8 cellular contexts compared by ENCODE assay signal in the genomic region with DNA sequence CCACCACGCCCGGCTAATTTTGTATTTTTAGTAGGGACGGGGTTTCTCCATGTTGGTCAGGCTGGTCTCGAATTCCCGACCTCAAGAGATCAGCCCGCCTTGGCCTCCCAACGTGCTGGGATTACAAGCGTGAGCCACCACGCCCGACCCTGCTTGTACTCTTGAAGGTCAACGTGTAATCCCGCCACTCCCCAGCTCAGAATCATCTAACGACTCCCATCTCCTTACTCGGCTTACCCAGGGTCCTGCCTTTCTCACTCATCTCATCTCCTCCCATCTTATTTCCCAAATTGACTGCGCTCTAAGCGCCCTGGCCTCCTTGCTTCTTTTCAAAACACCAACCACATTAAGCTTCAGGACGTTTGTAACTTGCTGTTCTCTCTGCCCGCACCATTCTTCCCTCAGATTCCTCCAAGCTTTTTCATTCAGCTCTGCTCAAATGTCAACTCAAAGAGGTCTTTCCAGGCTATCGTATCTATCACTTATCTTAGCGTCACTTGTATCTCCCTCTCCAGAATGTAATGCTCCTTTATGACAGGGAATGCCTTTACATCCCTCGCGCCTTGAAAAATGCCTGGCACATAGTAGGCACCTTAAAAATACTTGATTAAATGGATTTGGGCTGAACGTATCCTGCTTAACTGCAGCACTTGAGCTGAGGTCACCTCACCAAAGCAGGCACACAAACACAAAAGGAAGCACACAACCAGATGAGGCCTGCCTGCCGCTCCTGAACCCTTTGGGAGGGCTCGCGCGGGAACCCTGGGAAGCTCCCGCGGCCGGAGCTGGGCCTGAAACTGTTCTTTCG. TPM values are rescaled to one million over a fixed set of nuclear protein-coding genes. Genes with fewer than 3 reads are reported as not detected.
A peak's percentile ranks its signal among the peaks of the same experiment; 100 is the strongest.
DNase-seq lines count a peak whose midpoint lies in the region; ATAC-seq and TF ChIP-seq lines count a peak whose summit lies in the region.

No MANE protein-coding gene starts in this region.

- peaks cover 2% of the 10 kb centered on the region for H3K9me3 Mint-ChIP-seq in activated CD4-positive, alpha-beta T cell treated with anti-CD3 and anti-CD28 coated beads, Interleukin-2, amount 10 ng/mL, durations not matched to agents 7 days and 5 days

- peaks cover 5% of the 10 kb centered on the region for H3K27me3 Mint-ChIP-seq in activated CD4-positive, alpha-beta T cell treated with anti-CD3 and anti-CD28 coated beads, Interleukin-2, amount 10 ng/mL, durations not matched to agents 7 days and 5 days

- H3K4me3 Mint-ChIP-seq in activated CD4-positive, alpha-beta T cell treated with anti-CD3 and anti-CD28 coated beads, Interleukin-2, amount 10 ng/mL, durations not matched to agents 7 days and 5 days, result peak overlapping the region; percentile 91

- peak overlapping the region; percentile 17 for H2AFZ ChIP-seq in neuron (ENCODE audit: low read depth, low read length)

- no peak for TF ChIP-seq CTCF in epithelial cell of proximal tubule (conservative IDR thresholded peaks at IDR 0.05; ENCODE audit: low read depth, low read length)

- in situ Hi-C loops in ACHN (cut with HindIII; ENCODE audit: low pct_ligation_motif_present, low pct_unique_long_range_greater_than_20kb, low sequenced_read_pairs), result no loop called here

- peaks cover 9% of the 10 kb centered on the region for H3K4me1 ChIP-seq in SJCRH30
- peaks cover 15% of the 10 kb centered on the region for H3K4me1 ChIP-seq in neuron (ENCODE audit: insufficient read depth, low read length)

- no peaks in the 10 kb centered on the region for H3K9me3 ChIP-seq in SJCRH30 (replicated peaks)
- no peaks in the 10 kb centered on the region for H3K9me3 ChIP-seq in neuron (ENCODE audit: low read length)

- H3K27me3 ChIP-seq in SJCRH30 (no peaks in the 10 kb centered on the region), neuron (ENCODE audit: insufficient read depth, low read length) (no peaks in the 10 kb centered on the region)

- peak overlapping the region; percentile 100 for H3K27ac ChIP-seq in SJCRH30

- H3K36me3 ChIP-seq in SJCRH30 (peaks cover 21% of the 10 kb centered on the region), neuron (ENCODE audit: insufficient read depth, low read length) (no peaks in the 10 kb centered on the region)

- ATAC-seq in GM19452 (IDR thresholded peaks at IDR 0.05; ENCODE audit: unreplicated experiment), result no peak

- peaks cover 25% of the 10 kb centered on the region for H3K4me1 Mint-ChIP-seq in activated CD4-positive, alpha-beta T cell treated with anti-CD3 and anti-CD28 coated beads, Interleukin-2, amount 10 ng/mL, durations not matched to agents 7 days and 5 days

- H3K36me3 Mint-ChIP-seq in activated CD4-positive, alpha-beta T cell treated with anti-CD3 and anti-CD28 coated beads, Interleukin-2, amount 10 ng/mL, durations not matched to agents 7 days and 5 days (ENCODE audit: low read depth), result peaks cover 26% of the 10 kb centered on the region

- no peak for DNase-seq in activated CD4-positive, alpha-beta T cell treated with anti-CD3 and anti-CD28 coated beads, Interleukin-2, amount 10 ng/mL, durations not matched to agents 7 days and 5 days
- DNase-seq in activated CD4-positive, alpha-beta T cell treated with anti-CD3 and anti-CD28 coated beads for 1 hour, result no peak
- DNase-seq in SJCRH30 (no peak), epithelial cell of proximal tubule (ENCODE audit: low read depth) (no peak), superior temporal gyrus (ENCODE audit: extremely low spot score) (no peak), ACHN (no peak)

- H3K27ac Mint-ChIP-seq in activated CD4-positive, alpha-beta T cell treated with anti-CD3 and anti-CD28 coated beads, Interleukin-2, amount 10 ng/mL, durations not matched to agents 7 days and 5 days, result peak overlapping the region; percentile 99

- H3K4me3 ChIP-seq in SJCRH30, result peak overlapping the region; percentile 89
- peak overlapping the region; percentile 97 for H3K4me3 ChIP-seq in epithelial cell of proximal tubule (ENCODE audit: low read depth, low read length)
- H3K4me3 ChIP-seq in neuron (ENCODE audit: low read length), result peak overlapping the region; percentile 72

- CTCF ChIA-PET in activated CD4-positive, alpha-beta T cell treated with anti-CD3 and anti-CD28 coated beads, Interleukin-2, amount 10 ng/mL, durations not matched to agents 7 days and 5 days (lab: Charles Lee), result interaction anchor here (1.2 to 1.7 kb wide), 2 partner anchors 10 to 20 kb away, joined by 4 read pairs; no protein-coding TSS in a partner anchor

- POLR2A ChIA-PET in activated CD4-positive, alpha-beta T cell treated with anti-CD3 and anti-CD28 coated beads, Interleukin-2, amount 10 ng/mL, durations not matched to agents 7 days and 5 days (lab: Charles Lee), result interaction anchor here (0.6 kb wide), 1 partner anchor 473 kb away, joined by 3 read pairs; no protein-coding TSS in a partner anchor

RNA-seq across cellular contexts. Expression of gene USP1, which starts 1.4 kb away (rescaled TPM):
- 10 to 100 TPM; 85.0 to 89.3 TPM for total RNA-seq in activated CD4-positive, alpha-beta T cell treated with anti-CD3 and anti-CD28 coated beads, Interleukin-2, amount 10 ng/mL, durations not matched to agents 7 days and 5 days
- total RNA-seq in SJCRH30 (2014; rRNA removed; shearing (Covaris generic)), result 143 and 165 TPM in 2 replicates
- total RNA-seq in epithelial cell of proximal tubule, result 43.2 and 52.9 TPM in 2 replicates
